8 cellular contexts compared by ENCODE assay signal in the genomic region with DNA sequence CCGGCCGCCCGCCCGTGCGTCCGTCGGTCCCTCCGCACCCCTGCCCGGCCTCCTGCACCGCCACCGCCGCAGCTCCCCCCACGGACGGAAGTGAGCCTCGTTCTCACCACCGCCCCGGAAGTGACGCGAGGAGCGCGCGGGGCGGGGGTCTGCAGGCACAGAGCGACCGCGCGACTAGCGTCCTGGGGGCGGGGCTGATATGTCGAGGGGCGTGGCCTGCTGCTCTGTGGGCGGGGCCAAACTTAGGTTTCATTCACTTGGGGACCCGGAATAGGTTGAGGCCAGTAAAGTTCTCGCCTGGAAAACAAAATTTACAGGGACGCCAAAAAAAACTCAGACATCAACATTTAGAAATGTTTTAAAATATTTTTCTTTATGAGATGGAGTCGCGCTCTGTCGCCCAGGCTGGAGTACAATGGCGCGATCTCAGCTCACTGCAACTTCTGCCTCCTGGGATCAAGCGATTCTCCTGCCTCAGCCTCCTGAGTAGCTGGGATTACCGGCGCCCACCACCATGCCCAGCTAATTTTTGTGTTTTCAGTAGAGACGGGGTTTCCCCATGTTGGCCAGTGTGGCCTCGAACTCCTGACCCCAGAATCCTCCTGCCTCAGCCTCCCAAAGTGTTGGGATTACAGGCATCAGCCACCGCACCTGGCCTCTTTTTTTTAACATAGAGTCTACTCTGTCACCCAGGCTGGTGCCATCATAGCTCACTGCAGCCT.
DNase-seq lines count a peak whose midpoint lies in the region; ATAC-seq and TF ChIP-seq lines count a peak whose summit lies in the region.
"Not testable (repeated sequence)": the region's sequence is repeated elsewhere in the genome, so short reads cannot be mapped to it uniquely, and the experiment has no call there.

Gene ABHD17A, minus strand, starts transcription at position 99 of the 722 bp plus-strand sequence. CDS start 3,930 bp downstream, outside the sequence.

- peak; percentile 91 for ATAC-seq in DND-41 (ENCODE audit: insufficient read depth, low read depth)

- H3K9ac ChIP-seq in DND-41 (ENCODE audit: low read depth, low read length) (peak within 1 kb of the TSS; percentile 71), SK-N-MC (ENCODE audit: insufficient read length) (peak within 1 kb of the TSS; percentile 93)

- H3K27me3 ChIP-seq in DND-41 (ENCODE audit: insufficient read depth, low read length, poor library complexity); HAP-1 (ENCODE audit: low read depth): not testable (repeated sequence)

- peaks cover 41% of the 10 kb centered on the region for H3K79me2 ChIP-seq in DND-41 (ENCODE audit: insufficient read depth, low read length)

- peaks cover 12% of the 10 kb centered on the region for H3K36me3 ChIP-seq in DND-41 (ENCODE audit: insufficient read depth, low read length)
- not testable (repeated sequence) for H3K36me3 ChIP-seq in HAP-1 (replicated peaks); SK-N-MC (ENCODE audit: insufficient read depth, low read length)

- not testable (repeated sequence) for H3K36me3 Mint-ChIP-seq in nephron (ENCODE audit: low read depth)

- peak within 1 kb of the TSS; percentile 34; the same call in 1 of the 2 replicates for H2AFZ ChIP-seq in DND-41 (ENCODE audit: low read depth, low read length)

- not testable (repeated sequence) for TF ChIP-seq POLR2A in NB4 (IDR thresholded peaks at IDR 0.05; ENCODE audit: extremely low read depth, insufficient read length)

- peak within 1 kb of the TSS; percentile 70 for H3K27ac ChIP-seq in DND-41 (ENCODE audit: low read length)
- H3K27ac ChIP-seq in SK-N-MC, result peak within 1 kb of the TSS; percentile 42; the same call in 1 of the 2 replicates

- H3K4me1 ChIP-seq in DND-41 (ENCODE audit: insufficient read depth, low read length) (peaks cover 37% of the 10 kb centered on the region), HAP-1 (peaks cover 12% of the 10 kb centered on the region)

- H3K9me3 Mint-ChIP-seq in nephron, result not testable (repeated sequence)

- H3K4me1 Mint-ChIP-seq in nephron, result peaks cover 34% of the 10 kb centered on the region

- H3K27me3 Mint-ChIP-seq in nephron (ENCODE audit: low read depth), result not testable (repeated sequence)

- TF ChIP-seq CTCF in DND-41 (IDR thresholded peaks at IDR 0.05; ENCODE audit: borderline replicate concordance, extremely low read depth, low read length, poor library complexity, severe bottlenecking); NB4 (IDR thresholded peaks at IDR 0.05; ENCODE audit: low read depth, low read length); nephron (IDR thresholded peaks at IDR 0.05; ENCODE audit: unreplicated experiment in 3 of 3): not testable (repeated sequence)

- in situ Hi-C loops in HAP-1 (cut with MboI; ENCODE audit: low sequenced_read_pairs), result not testable (repeated sequence)

- peak within 1 kb of the TSS; percentile 65 to 85 (median 80) for H3K27ac Mint-ChIP-seq in nephron

- peak within 1 kb of the TSS; percentile 70 to 72; a peak in 3 of 4 replicates for H3K4me3 ChIP-seq in DND-41 (ENCODE audit: low read depth in 1 of 2, low read length in 2 of 2)
- H3K4me3 ChIP-seq in HAP-1, result peak within 1 kb of the TSS; percentile 91
- H3K4me3 ChIP-seq in NB4 (ENCODE audit: low read depth, low read length), result peak within 1 kb of the TSS; percentile 71
- H3K4me3 ChIP-seq in SK-N-MC, result peak within 1 kb of the TSS; percentile 88

- not testable (repeated sequence) for H3K9me3 ChIP-seq in DND-41 (ENCODE audit: insufficient read depth, low read length, severe bottlenecking); HAP-1; SK-N-MC (ENCODE audit: low read depth, low read length)

- H3K4me3 Mint-ChIP-seq in nephron, result peak within 1 kb of the TSS; percentile 97 to 99 (median 98)

- peak within 1 kb of the TSS; percentile 94 for H3K4me2 ChIP-seq in DND-41 (ENCODE audit: insufficient read depth, low read length)

- peak; percentile 95 for DNase-seq in DND-41
- DNase-seq in HAP-1 (ENCODE audit: low spot score in 2 of 2), result peak; percentile 85 to 95
- peak; percentile 92 for DNase-seq in NB4 (ENCODE audit: low read depth)
- not testable (repeated sequence) for DNase-seq in SK-N-MC (ENCODE audit: low read depth, low spot score)
- DNase-seq in activated naive CD4-positive, alpha-beta T cell (lab: John Stamatoyannopoulos, UW), result peak; percentile 86 to 94 (median 92)
- DNase-seq in fibroblast of the conjunctiva (ENCODE audit: low read depth), result peak; percentile 79
- DNase-seq in stimulated activated naive CD4-positive, alpha-beta T cell (lab: John Stamatoyannopoulos, UW), result peak; percentile 85 to 93 (median 92)

- H4K20me1 ChIP-seq in DND-41 (ENCODE audit: insufficient read depth, low read length), result peaks cover 39% of the 10 kb centered on the region
